In genomic region chr15:85412956-85413854, GRCh38 we compare ENCODE assay signal across 8 cellular contexts. TPM values are rescaled to one million over a fixed set of nuclear protein-coding genes. Genes with fewer than 3 reads are reported as not detected.
DNase-seq lines count a peak whose midpoint lies in the region; ATAC-seq, FAIRE-seq and TF ChIP-seq lines count a peak whose summit lies in the region.

No MANE protein-coding gene starts in this region.

- TF ChIP-seq CTCF in glutamatergic neuron (IDR thresholded peaks at IDR 0.05; ENCODE audit: partially characterized antibody, unreplicated experiment) (no peak), gastrocnemius medialis (IDR thresholded peaks at IDR 0.05 in 4 of 5, conservative IDR thresholded peaks at IDR 0.05 in 1 of 5) (no peak)

- no peaks in the 10 kb centered on the region for H3K27me3 Mint-ChIP-seq in glutamatergic neuron (ENCODE audit: unreplicated experiment)

- peaks cover 18 to 30% of the 10 kb centered on the region in 2 donors for H3K4me1 ChIP-seq in gastrocnemius medialis

- peaks cover 7% of the 10 kb centered on the region for H3K36me3 Mint-ChIP-seq in glutamatergic neuron (ENCODE audit: unreplicated experiment)

- peak; percentile 82 for DNase-seq in AG20443 (ENCODE audit: low spot score)
- DNase-seq in RCC 7860 (ENCODE audit: low spot score), result peak; percentile 88
- DNase-seq in activated T-helper 1 cell treated with anti-CD3 and anti-CD28 coated beads, Interleukin-2, amount 50 U/mL, for 16 hours (ENCODE audit: low read depth in 1 of 2, low spot score in 1 of 2), result peak; percentile 41 to 55
- DNase-seq in glutamatergic neuron, result no peak
- peak; percentile 22 to 50 for DNase-seq in gastrocnemius medialis
- DNase-seq in NCI-H2171 treated with DMSO at 0.1 percent for 48 hours (lab: John Stamatoyannopoulos, UW), result no peak

- no peaks in the 10 kb centered on the region for H3K36me3 ChIP-seq in gastrocnemius medialis

- ATAC-seq in GM19043 (IDR thresholded peaks at IDR 0.05; ENCODE audit: low read depth, unreplicated experiment), result peak; percentile 97
- peak; percentile 98 for ATAC-seq in HG03175 (IDR thresholded peaks at IDR 0.05; ENCODE audit: unreplicated experiment)
- peak; percentile 68 for ATAC-seq in gastrocnemius medialis

- H3K4me3 ChIP-seq in gastrocnemius medialis, result peak overlapping the region in 2 of 4 donors; percentile 3 to 7

- H3K27ac ChIP-seq in gastrocnemius medialis, result peak overlapping the region; percentile 40 to 66 (median 58)

- intact Hi-C loops in gastrocnemius medialis (cut with DNase I; ENCODE audit: low total_unique reads), result no loop called here

- in situ Hi-C loops in gastrocnemius medialis (cut with MboI; ENCODE audit: low sequenced_read_pairs in 4 of 4), result loop anchor here in 1 of 4 donors (5.0 kb wide), 1 partner anchor 81 kb away; no protein-coding TSS in a partner anchor

- FAIRE-seq in RCC 7860 (lab: Jason Lieb, UNC), result peak; percentile 91

- no peaks in the 10 kb centered on the region for H3K9me3 ChIP-seq in gastrocnemius medialis

- no peak overlapping the region for H3K4me3 Mint-ChIP-seq in glutamatergic neuron (ENCODE audit: unreplicated experiment)

- peak overlapping the region; percentile 67 for H3K27ac Mint-ChIP-seq in glutamatergic neuron (ENCODE audit: unreplicated experiment)

- peaks cover 27% of the 10 kb centered on the region for H3K4me1 Mint-ChIP-seq in glutamatergic neuron (ENCODE audit: low read depth, unreplicated experiment)

- no peaks in the 10 kb centered on the region for H3K27me3 ChIP-seq in gastrocnemius medialis

- H3K9me3 Mint-ChIP-seq in glutamatergic neuron (ENCODE audit: unreplicated experiment), result peaks cover 2% of the 10 kb centered on the region

- TF ChIP-seq POLR2A in gastrocnemius medialis (IDR thresholded peaks at IDR 0.05), result no peak

RNA-seq across cellular contexts. Expression of gene AKAP13, which starts 32.8 kb away (rescaled TPM):
- total RNA-seq in glutamatergic neuron (ENCODE audit: unreplicated experiment) (145 TPM), gastrocnemius medialis (100 to 1,000 TPM; 127 to 481 (median 172) TPM)

Comparison
In these comparisons a context has a peak if more than half of its experiments do, and no peak if none do; other contexts are left out.
1. DNase-seq: peak in AG20443 (single experiment), RCC 7860 (single experiment), activated T-helper 1 cell treated with anti-CD3 and anti-CD28 coated beads, Interleukin-2, amount 50 U/mL, for 16 hours (2 of 2) and gastrocnemius medialis (2 of 2); none in glutamatergic neuron (single experiment) and NCI-H2171 treated with DMSO at 0.1 percent for 48 hours (single experiment).
2. Peak in every context shown above with its lines, with median percentiles within 50 percentile points of each other: ATAC-seq.